Comparison of ENCODE assay signal across 16 cellular contexts in genomic region chr1:184028854-184029623, GRCh38. TPM values are rescaled to one million over a fixed set of nuclear protein-coding genes. Genes with fewer than 3 reads are reported as not detected.
A peak's percentile ranks its signal among the peaks of the same experiment; 100 is the strongest.
DNase-seq lines count a peak whose midpoint lies in the region; ATAC-seq, FAIRE-seq and TF ChIP-seq lines count a peak whose summit lies in the region.
"Had no signal": no experiment of that assay in that cellular context is flagged by ENCODE, and none has a peak within 500 bp of the region (broad histone marks: within the 10 kb centered on the region; RNA-seq: fewer than 3 reads in every experiment).

No MANE protein-coding gene starts in this region.

- H3K4me2 ChIP-seq in mammary epithelial cell (ENCODE audit: insufficient read depth, low read depth, low read length) (no peak overlapping the region), HepG2 (ENCODE audit: low read depth, low read length) (no peak overlapping the region)

- H3K4me3 ChIP-seq in mammary epithelial cell (replicated peaks in 1 of 3; ENCODE audit: insufficient read depth in 1 of 3, low read depth in 2 of 3, low read length in 3 of 3) (no peak overlapping the region), HepG2 (replicated peaks in 1 of 3; ENCODE audit: insufficient read depth in 1 of 3, low read depth in 2 of 3, low read length in 3 of 3) (no peak overlapping the region)
- no peak overlapping the region for H3K4me3 ChIP-seq in effector memory CD4-positive, alpha-beta T cell (ENCODE audit: insufficient read depth, low read depth, low read length, poor library complexity, severe bottlenecking)
- H3K4me3 ChIP-seq: esophagus muscularis mucosa, tibial artery had no signal

- H2AFZ ChIP-seq in mammary epithelial cell (ENCODE audit: low read depth, low read length) (no peak overlapping the region), HepG2 (ENCODE audit: low read length) (no peak overlapping the region)

- ATAC-seq in HepG2, result peak; percentile 71

- H4K20me1 ChIP-seq in mammary epithelial cell (ENCODE audit: insufficient read depth, low read length), result no peaks in the 10 kb centered on the region
- H4K20me1 ChIP-seq in HepG2 (ENCODE audit: insufficient read depth, low read length), result no peaks in the 10 kb centered on the region

- no peaks in the 10 kb centered on the region for H3K9me3 Mint-ChIP-seq in MCF 10A (ENCODE audit: unreplicated experiment)
- H3K9me3 Mint-ChIP-seq: activated naive CD8-positive, alpha-beta T cell treated with anti-CD3 and anti-CD28 coated beads for 36 hours had no signal

- intact Hi-C loops in MCF 10A (cut with micrococcal nuclease), result no loop called here
- intact Hi-C loops in mammary epithelial cell (cut with micrococcal nuclease), result no loop called here
- intact Hi-C loops in HepG2 (cut with micrococcal nuclease; ENCODE audit: unreplicated experiment), result loop anchor here (5.0 to 10.0 kb wide), 2 partner anchors 84 to 112 kb away; no protein-coding TSS in a partner anchor

- BruUV-seq in MCF 10A (replicated peaks; lab: Mats Ljungman, UMichigan) (no TSS peak), mammary epithelial cell (replicated peaks; lab: Mats Ljungman, UMichigan) (no TSS peak), HepG2 (replicated peaks; lab: Mats Ljungman, UMichigan) (no TSS peak)

- no peaks in the 10 kb centered on the region for H3K36me3 ChIP-seq in mammary epithelial cell (ENCODE audit: insufficient read depth, low read length)
- no peaks in the 10 kb centered on the region for H3K36me3 ChIP-seq in HepG2 (replicated peaks in 1 of 2; ENCODE audit: control insufficient read depth in 1 of 2, insufficient read depth in 2 of 2, low read length in 2 of 2)
- H3K36me3 ChIP-seq in effector memory CD4-positive, alpha-beta T cell (ENCODE audit: control insufficient read depth, insufficient read depth, low read length), result no peaks in the 10 kb centered on the region
- H3K36me3 ChIP-seq: esophagus muscularis mucosa, tibial artery had no signal

- no peaks in the 10 kb centered on the region for H3K4me1 Mint-ChIP-seq in MCF 10A (ENCODE audit: insufficient read depth, unreplicated experiment)
- H3K4me1 Mint-ChIP-seq: activated naive CD8-positive, alpha-beta T cell treated with anti-CD3 and anti-CD28 coated beads for 36 hours had no signal

- CTCF ChIA-PET in MCF 10A (lab: Yijun Ruan, JAX), result interaction anchor here (0.5 to 1.7 kb wide), 3 partner anchors 18 to 373 kb away, joined by 3 to 5 read pairs (median 3); no protein-coding TSS in a partner anchor
- CTCF ChIA-PET in mammary epithelial cell (lab: Charles Lee; ENCODE audit: low non-redundant PET), result no interaction called here
- CTCF ChIA-PET in HepG2 (lab: Yijun Ruan, JAX; ENCODE audit: low intra/inter-chr PET ratio, low total read pairs), result no interaction called here

- WGBS in mammary epithelial cell (ENCODE audit: low coverage, missing lambda C conversion rate), result 28% methylated on average over 5 of the region's 5 CpGs
- 5% methylated on average over 5 of the region's 5 CpGs for WGBS in HepG2 (ENCODE audit: low lambda C conversion rate)

- H3K36me3 Mint-ChIP-seq in MCF 10A (ENCODE audit: insufficient read depth, unreplicated experiment), result no peaks in the 10 kb centered on the region
- H3K36me3 Mint-ChIP-seq: activated naive CD8-positive, alpha-beta T cell treated with anti-CD3 and anti-CD28 coated beads for 36 hours had no signal

- H3K9ac ChIP-seq in mammary epithelial cell (ENCODE audit: insufficient read depth, low read length), result no peak overlapping the region
- no peak overlapping the region for H3K9ac ChIP-seq in HepG2 (ENCODE audit: insufficient read depth, low read depth, low read length)

- TF ChIP-seq EP300 in HepG2 (IDR thresholded peaks at IDR 0.05; ENCODE audit: low read depth in 2 of 2, low read length in 2 of 2) (no peak), HepG2 (CRISPR knock-in tag; IDR thresholded peaks at IDR 0.05; ENCODE audit: borderline replicate concordance) (no peak)

- no peak for TF ChIP-seq RAD21 in HepG2 (CRISPR knock-in tag; IDR thresholded peaks at IDR 0.05)

- H3K27ac Mint-ChIP-seq in MCF 10A (ENCODE audit: low read depth, unreplicated experiment), result no peak overlapping the region
- H3K27ac Mint-ChIP-seq: activated naive CD8-positive, alpha-beta T cell treated with anti-CD3 and anti-CD28 coated beads for 36 hours had no signal

- H3K4me1 ChIP-seq in mammary epithelial cell (ENCODE audit: insufficient read depth, low read length) (no peaks in the 10 kb centered on the region), HepG2 (ENCODE audit: insufficient read depth, low read length) (peaks cover 22% of the 10 kb centered on the region)
- no peaks in the 10 kb centered on the region for H3K4me1 ChIP-seq in effector memory CD4-positive, alpha-beta T cell (ENCODE audit: control insufficient read depth, insufficient read depth, low read length, poor library complexity, severe bottlenecking)
- H3K4me1 ChIP-seq: tibial artery had no signal

- H3K4me3 Mint-ChIP-seq in MCF 10A (ENCODE audit: unreplicated experiment), result no peak overlapping the region
- H3K4me3 Mint-ChIP-seq: activated naive CD8-positive, alpha-beta T cell treated with anti-CD3 and anti-CD28 coated beads for 36 hours had no signal

- H3K79me2 ChIP-seq in mammary epithelial cell (ENCODE audit: insufficient read depth, low read length) (no peaks in the 10 kb centered on the region), HepG2 (ENCODE audit: insufficient read depth, low read length) (no peaks in the 10 kb centered on the region)

- no peak for TF ChIP-seq POLR2A in HepG2 (IDR thresholded peaks at IDR 0.05; ENCODE audit: insufficient read depth in 1 of 2, low read depth in 2 of 2, low read length in 2 of 2)

- in situ Hi-C loops in mammary epithelial cell (cut with MboI; ENCODE audit: low sequenced_read_pairs in 2 of 2) (no loop called here), HepG2 (cut with HindIII; ENCODE audit: extremely low pct_ligation_motif_present, low pct_unique_long_range_greater_than_20kb) (no loop called here)

- TF ChIP-seq CTCF in MCF 10A (IDR thresholded peaks at IDR 0.05; ENCODE audit: unreplicated experiment) (no peak), mammary epithelial cell (conservative IDR thresholded peaks at IDR 0.05 in 1 of 2, IDR thresholded peaks at IDR 0.05 in 1 of 2; ENCODE audit: extremely low read depth in 1 of 2, insufficient read depth in 1 of 2, low read depth in 1 of 2, low read length in 2 of 2) (no peak), HepG2 (CRISPR knock-in tag; IDR thresholded peaks at IDR 0.05) (no peak)

- no peak overlapping the region for H3K27ac ChIP-seq in mammary epithelial cell (ENCODE audit: insufficient read depth, low read depth, low read length)
- peak overlapping the region; percentile 79 for H3K27ac ChIP-seq in angular gyrus (ENCODE audit: low read depth, low read length)
- H3K27ac ChIP-seq in HepG2 (ENCODE audit: extremely low read length, insufficient read depth, low read length), result no peak overlapping the region
- H3K27ac ChIP-seq in effector memory CD4-positive, alpha-beta T cell (ENCODE audit: insufficient read depth, low read length, poor library complexity, severe bottlenecking), result no peak overlapping the region
- H3K27ac ChIP-seq: esophagus muscularis mucosa, tibial artery, VCaP had no signal

- FAIRE-seq in HepG2 (lab: Jason Lieb, UNC), result no peak

- DNase-seq in MCF 10A (ENCODE audit: unreplicated experiment) (peak; percentile 31), mammary epithelial cell (no peak), HepG2 (ENCODE audit: low spot score) (peak; percentile 33), NCI-H1092 treated with DMSO at 0.1 percent for 48 hours (lab: John Stamatoyannopoulos, UW) (no peak), NCI-H510A (lab: John Stamatoyannopoulos, UW) (no peak), NK-92 (lab: John Stamatoyannopoulos, UW; ENCODE audit: unreplicated experiment) (no peak)
- DNase-seq in effector memory CD4-positive, alpha-beta T cell, result no peak
- DNase-seq: activated CD8-positive, alpha-beta memory T cell treated with anti-CD3 and anti-CD28 coated beads, Interleukin-2, amount 50 U/mL, for 4 hours; activated naive CD8-positive, alpha-beta T cell treated with anti-CD3 and anti-CD28 coated beads for 36 hours; DMS153; mesenchymal stem cell; NCI-H526 treated with DMSO at 0.1 percent for 48 hours had no signal

- H3K27me3 Mint-ChIP-seq in MCF 10A (ENCODE audit: insufficient read depth, unreplicated experiment), result peaks cover 53% of the 10 kb centered on the region

- H3K27me3 ChIP-seq in mammary epithelial cell (ENCODE audit: insufficient read depth, low read length) (peaks cover 6% of the 10 kb centered on the region), HepG2 (ENCODE audit: control insufficient read depth in 1 of 2, insufficient read depth in 2 of 2, low read length in 2 of 2) (peaks cover 0 to 3% of the 10 kb centered on the region in 2 experiments; a peak in 3 of 5 replicates)
- H3K27me3 ChIP-seq in effector memory CD4-positive, alpha-beta T cell (replicated peaks; ENCODE audit: control insufficient read depth, insufficient read depth, low read length, poor library complexity, severe bottlenecking), result no peaks in the 10 kb centered on the region
- H3K27me3 ChIP-seq: esophagus muscularis mucosa had no signal

- POLR2A ChIA-PET in MCF 10A (lab: Yijun Ruan, JAX), result interaction anchor here (0.6 to 1.8 kb wide), 2 partner anchors 23 to 49 kb away, joined by 3 to 5 read pairs; partner anchors contain the start of gene TSEN15
- POLR2A ChIA-PET in HepG2 (lab: Yijun Ruan, JAX), result interaction anchor here (1.1 kb wide), 1 partner anchor 22 kb away, joined by 3 read pairs; no protein-coding TSS in a partner anchor

- dilution Hi-C loops in mammary epithelial cell (cut with HindIII; ENCODE audit: low sequenced_read_pairs), result no loop called here

- H3K9me3 ChIP-seq in mammary epithelial cell (replicated peaks; ENCODE audit: insufficient read depth, low read length), result no peaks in the 10 kb centered on the region
- H3K9me3 ChIP-seq in HepG2 (ENCODE audit: low read length), result no peaks in the 10 kb centered on the region
- no peaks in the 10 kb centered on the region for H3K9me3 ChIP-seq in effector memory CD4-positive, alpha-beta T cell (ENCODE audit: control insufficient read depth, low read length)
- H3K9me3 ChIP-seq: esophagus muscularis mucosa, tibial artery had no signal

RNA-seq across cellular contexts. Expression of gene COLGALT2, which starts 8.5 kb away (rescaled TPM):
- total RNA-seq in MCF 10A (2022) (0.26 and 0.27 TPM in 2 replicates), mammary epithelial cell (under 1 TPM; 0.21 to 0.67 TPM), HepG2 (2016; rRNA removed; fragmentation: Illumina TruSeq; extraction: Trizol) (3.4 and 6.2 TPM in 2 replicates)
- polyA plus RNA-seq in mammary epithelial cell (0.06 TPM), HepG2 (2011; rRNA removed) (2.4 and 3.3 TPM in 2 replicates)
- polyA minus RNA-seq in mammary epithelial cell, result not detected
- total RNA-seq in HepG2 (2016; cell fraction: cytosol; rRNA removed; fragmentation: Illumina TruSeq; extraction: Trizol; ENCODE audit: low read depth), result 0.44 and 0.81 TPM in 2 replicates
- 3.4 and 6.0 TPM in 2 replicates for total RNA-seq in HepG2 (2016; cell fraction: insoluble cytoplasmic fraction; rRNA removed; fragmentation: Illumina TruSeq; extraction: Trizol)
- total RNA-seq in HepG2 (2016; cell fraction: membrane; rRNA removed; fragmentation: Illumina TruSeq; extraction: Trizol), result 2.0 and 2.2 TPM in 2 replicates
- total RNA-seq in HepG2 (2016; cell fraction: nucleus; rRNA removed; fragmentation: Illumina TruSeq; extraction: Trizol), result 9.4 and 12.5 TPM in 2 replicates
- polyA plus RNA-seq in HepG2 (2011; cell fraction: cytosol; rRNA removed), result 2.5 and 3.3 TPM in 2 replicates
- 4.9 and 8.5 TPM in 2 replicates for polyA plus RNA-seq in HepG2 (2011; cell fraction: nucleus; rRNA removed)
- 0.56 and 1.7 TPM in 2 replicates for polyA plus RNA-seq in HepG2 (2012)
- polyA plus RNA-seq in HepG2 (2016; cell fraction: cytosol; fragmentation: Illumina TruSeq; extraction: Trizol; ENCODE audit: low read depth), result 0.26 and 0.44 TPM in 2 replicates
- 3.1 and 3.2 TPM in 2 replicates for polyA plus RNA-seq in HepG2 (2016; cell fraction: insoluble cytoplasmic fraction; fragmentation: Illumina TruSeq; extraction: Trizol; ENCODE audit: low read depth)
- 0.97 and 1.1 TPM in 2 replicates for polyA plus RNA-seq in HepG2 (2016; cell fraction: membrane; fragmentation: Illumina TruSeq; extraction: Trizol; ENCODE audit: low read depth)
- 11.0 and 13.1 TPM in 2 replicates for polyA plus RNA-seq in HepG2 (2016; cell fraction: nucleus; fragmentation: Illumina TruSeq; extraction: Trizol; ENCODE audit: insufficient read depth, low read depth)
- polyA minus RNA-seq in HepG2 (2011; rRNA and poly(A)+ RNA removed; ENCODE audit: low replicate concordance), result 4.2 TPM in 1 of 2 replicates, not detected in the other
- 2.5 and 3.3 TPM in 2 replicates for polyA minus RNA-seq in HepG2 (2011; cell fraction: cytosol; rRNA and poly(A)+ RNA removed)
- 7.1 and 11.3 TPM in 2 replicates for polyA minus RNA-seq in HepG2 (2011; cell fraction: nucleus; rRNA and poly(A)+ RNA removed)

RNA-seq across cellular contexts. Expression of gene TSEN15, which starts 22.5 kb away (rescaled TPM):
- 88.7 and 97.5 TPM in 2 replicates for total RNA-seq in MCF 10A (2022)
- total RNA-seq in mammary epithelial cell, result 10 to 100 TPM; 40.8 to 66.5 TPM
- 23.6 TPM for polyA plus RNA-seq in mammary epithelial cell
- 68.2 TPM for polyA minus RNA-seq in mammary epithelial cell
- total RNA-seq in HepG2 (2016; rRNA removed; fragmentation: Illumina TruSeq; extraction: Trizol), result 35.8 and 44.3 TPM in 2 replicates
- 6.4 and 7.5 TPM in 2 replicates for total RNA-seq in HepG2 (2016; cell fraction: cytosol; rRNA removed; fragmentation: Illumina TruSeq; extraction: Trizol; ENCODE audit: low read depth)
- total RNA-seq in HepG2 (2016; cell fraction: insoluble cytoplasmic fraction; rRNA removed; fragmentation: Illumina TruSeq; extraction: Trizol), result 36.8 and 49.9 TPM in 2 replicates
- total RNA-seq in HepG2 (2016; cell fraction: membrane; rRNA removed; fragmentation: Illumina TruSeq; extraction: Trizol), result 22.1 and 23.2 TPM in 2 replicates
- total RNA-seq in HepG2 (2016; cell fraction: nucleus; rRNA removed; fragmentation: Illumina TruSeq; extraction: Trizol), result 36.7 and 39.0 TPM in 2 replicates
- 17.3 and 25.6 TPM in 2 replicates for polyA plus RNA-seq in HepG2 (2011; rRNA removed)
- 14.6 and 16.8 TPM in 2 replicates for polyA plus RNA-seq in HepG2 (2011; cell fraction: cytosol; rRNA removed)
- 13.5 and 15.7 TPM in 2 replicates for polyA plus RNA-seq in HepG2 (2011; cell fraction: nucleus; rRNA removed)
- 16.8 and 18.5 TPM in 2 replicates for polyA plus RNA-seq in HepG2 (2012)
- 8.7 and 10.5 TPM in 2 replicates for polyA plus RNA-seq in HepG2 (2016; cell fraction: cytosol; fragmentation: Illumina TruSeq; extraction: Trizol; ENCODE audit: low read depth)
- 48.1 and 51.6 TPM in 2 replicates for polyA plus RNA-seq in HepG2 (2016; cell fraction: insoluble cytoplasmic fraction; fragmentation: Illumina TruSeq; extraction: Trizol; ENCODE audit: low read depth)
- 21.2 and 22.4 TPM in 2 replicates for polyA plus RNA-seq in HepG2 (2016; cell fraction: membrane; fragmentation: Illumina TruSeq; extraction: Trizol; ENCODE audit: low read depth)
- polyA plus RNA-seq in HepG2 (2016; cell fraction: nucleus; fragmentation: Illumina TruSeq; extraction: Trizol; ENCODE audit: insufficient read depth, low read depth), result 45.6 and 47.3 TPM in 2 replicates
- polyA minus RNA-seq in HepG2 (2011; rRNA and poly(A)+ RNA removed; ENCODE audit: low replicate concordance), result 28.6 and 45.4 TPM in 2 replicates
- 16.8 and 22.4 TPM in 2 replicates for polyA minus RNA-seq in HepG2 (2011; cell fraction: cytosol; rRNA and poly(A)+ RNA removed)
- 74.5 and 82.7 TPM in 2 replicates for polyA minus RNA-seq in HepG2 (2011; cell fraction: nucleus; rRNA and poly(A)+ RNA removed)

Comparison
In these comparisons a context has a peak if more than half of its experiments do, and no peak if none do; other contexts are left out.
1. DNase-seq: peak in MCF 10A (single experiment) and HepG2 (single experiment); none in mammary epithelial cell (single experiment), NCI-H1092 treated with DMSO at 0.1 percent for 48 hours (single experiment), NCI-H510A (single experiment), effector memory CD4-positive, alpha-beta T cell (0 of 3) and NK-92 (single experiment).